ENCODE assay signal across 1 cellular context in the genomic region with DNA sequence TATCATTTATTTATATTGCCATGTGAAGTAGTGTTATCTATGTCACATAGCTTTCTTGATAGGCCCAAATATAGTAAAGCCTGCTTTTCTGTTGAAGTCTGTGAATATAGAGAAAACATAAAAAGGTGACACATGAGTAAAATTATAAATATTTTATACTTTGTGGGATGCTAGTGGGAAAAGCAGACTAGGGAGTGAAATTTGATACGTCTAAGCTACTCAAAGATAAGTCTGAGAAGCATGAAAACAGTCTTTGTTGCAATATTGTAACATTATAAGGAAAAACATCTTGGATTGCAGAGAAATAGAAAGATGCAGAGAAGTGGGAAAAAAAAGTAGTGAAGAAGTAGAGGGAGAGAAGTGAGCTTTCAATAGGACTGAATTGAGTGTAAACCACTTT.
TF ChIP-seq lines count a peak whose summit lies in the region.

No MANE protein-coding gene starts in this region.

TF ChIP-seq in IMR-90, 13 proteins besides CTCF, POLR2A, EP300 and RAD21 (continued from another document):
- TF ChIP-seq BHLHE40 (IDR thresholded peaks at IDR 0.05; ENCODE audit: low read depth, low read length): no peak
- TF ChIP-seq, protein P1, sequence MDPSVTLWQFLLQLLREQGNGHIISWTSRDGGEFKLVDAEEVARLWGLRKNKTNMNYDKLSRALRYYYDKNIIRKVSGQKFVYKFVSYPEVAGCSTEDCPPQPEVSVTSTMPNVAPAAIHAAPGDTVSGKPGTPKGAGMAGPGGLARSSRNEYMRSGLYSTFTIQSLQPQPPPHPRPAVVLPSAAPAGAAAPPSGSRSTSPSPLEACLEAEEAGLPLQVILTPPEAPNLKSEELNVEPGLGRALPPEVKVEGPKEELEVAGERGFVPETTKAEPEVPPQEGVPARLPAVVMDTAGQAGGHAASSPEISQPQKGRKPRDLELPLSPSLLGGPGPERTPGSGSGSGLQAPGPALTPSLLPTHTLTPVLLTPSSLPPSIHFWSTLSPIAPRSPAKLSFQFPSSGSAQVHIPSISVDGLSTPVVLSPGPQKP (IDR thresholded peaks at IDR 0.05; ENCODE audit: borderline replicate concordance, low read depth, low read length): no peak
- TF ChIP-seq RCOR1 (IDR thresholded peaks at IDR 0.05; ENCODE audit: insufficient replicate concordance, low read length): no peak
- TF ChIP-seq MAFK (IDR thresholded peaks at IDR 0.05; ENCODE audit: low read depth, low read length): no peak
- TF ChIP-seq NFE2L2 (IDR thresholded peaks at IDR 0.05; ENCODE audit: low read depth, low read length): no peak
